1 cellular context compared by ENCODE assay signal in genomic region chr7:116630932-116631449, GRCh38.
TF ChIP-seq lines count a peak whose summit lies in the region.

No MANE protein-coding gene starts in this region.

TF ChIP-seq in GM12878, 131 proteins besides CTCF, POLR2A, EP300 and RAD21 (continued from another document):
- peak; percentile 80 for TF ChIP-seq CREB1 (IDR thresholded peaks at IDR 0.05; ENCODE audit: low read depth)
- TF ChIP-seq CREM (IDR thresholded peaks at IDR 0.05; ENCODE audit: low read depth): peak; percentile 51; the same call in 1 of the 2 replicates
- TF ChIP-seq HCFC1 (IDR thresholded peaks at IDR 0.05; ENCODE audit: low read length): no peak
- no peak for TF ChIP-seq IKZF1 (conservative IDR thresholded peaks at IDR 0.05)
